ENCODE assay signal across 18 cellular contexts in the genomic region with DNA sequence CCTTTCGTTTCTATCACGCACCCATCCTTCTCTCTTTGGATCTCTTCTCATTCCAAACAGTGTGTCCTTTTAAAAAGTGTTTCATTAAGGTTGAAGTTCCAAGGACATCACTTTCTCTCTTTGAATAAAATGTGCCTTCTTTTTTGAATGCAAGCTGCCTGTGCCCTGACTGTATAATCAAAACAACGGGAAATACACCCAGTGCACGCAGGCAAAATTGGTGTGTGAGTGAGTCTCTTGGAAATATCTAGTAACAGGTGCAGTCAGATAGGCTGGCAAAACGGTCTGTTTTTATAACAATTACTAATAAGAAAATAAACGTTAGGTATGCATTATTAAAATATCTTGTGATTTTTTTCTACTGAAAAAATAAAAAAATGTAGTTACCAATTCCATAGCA.
DNase-seq lines count a peak whose midpoint lies in the region; ATAC-seq and TF ChIP-seq lines count a peak whose summit lies in the region.
"Had no signal": no experiment of that assay in that cellular context is flagged by ENCODE, and none has a peak within 500 bp of the region (broad histone marks: within the 10 kb centered on the region; RNA-seq: fewer than 3 reads in every experiment).

No MANE protein-coding gene starts in this region.

- peak overlapping the region; percentile 74 for H3K27ac ChIP-seq in SK-N-MC
- H3K27ac ChIP-seq in uterus, result no peak overlapping the region
- H3K27ac ChIP-seq: colonic mucosa, prostate gland, thyroid gland had no signal

- H3K36me3 Mint-ChIP-seq in stimulated activated memory B cell treated with anti-CD40 and anti-IgM and Interleukin-4, amounts not matched to agents 10 μg/mL and 1 μg/mL and 100 μg/mL, for 72 hours, result no peaks in the 10 kb centered on the region
- H3K36me3 Mint-ChIP-seq: CD8-positive, alpha-beta memory T cell had no signal

- peak overlapping the region; percentile 73 for H3K4me3 ChIP-seq in SK-N-MC
- peak overlapping the region; percentile 35 to 53 for H3K4me3 ChIP-seq in foreskin fibroblast (ENCODE audit: low read depth in 1 of 2, low read length in 2 of 2)
- no peak overlapping the region for H3K4me3 ChIP-seq in uterus
- H3K4me3 ChIP-seq: colonic mucosa, prostate gland, thyroid gland had no signal

- H3K27me3 Mint-ChIP-seq in stimulated activated memory B cell treated with anti-CD40 and anti-IgM and Interleukin-4, amounts not matched to agents 10 μg/mL and 1 μg/mL and 100 μg/mL, for 72 hours, result peaks cover 17% of the 10 kb centered on the region
- H3K27me3 Mint-ChIP-seq: activated naive CD8-positive, alpha-beta T cell treated with anti-CD3 and anti-CD28 coated beads, Interleukin-2, amount 50 U/mL, for 24 hours had no signal

- TF ChIP-seq CTCF in foreskin fibroblast (IDR thresholded peaks at IDR 0.05; ENCODE audit: low read depth, low read length) (no peak), uterus (IDR thresholded peaks at IDR 0.05) (no peak)

- in situ Hi-C loops in G401 (cut with HindIII; ENCODE audit: low sequenced_read_pairs), result no loop called here

- no peaks in the 10 kb centered on the region for H3K9me3 ChIP-seq in SK-N-MC (ENCODE audit: low read depth, low read length)
- no peaks in the 10 kb centered on the region for H3K9me3 ChIP-seq in uterus
- H3K9me3 ChIP-seq: colonic mucosa, prostate gland, thyroid gland had no signal

- peak overlapping the region; percentile 42 for H3K4me3 Mint-ChIP-seq in stimulated activated memory B cell treated with anti-CD40 and anti-IgM and Interleukin-4, amounts not matched to agents 10 μg/mL and 1 μg/mL and 100 μg/mL, for 72 hours
- H3K4me3 Mint-ChIP-seq: activated naive CD8-positive, alpha-beta T cell treated with anti-CD3 and anti-CD28 coated beads, Interleukin-2, amount 50 U/mL, for 24 hours; activated T-cell treated with anti-CD3 and anti-CD28 coated beads, Interleukin-2, amount 50 U/mL, for 72 hours; CD8-positive, alpha-beta memory T cell had no signal

- H3K4me1 ChIP-seq in uterus, result no peaks in the 10 kb centered on the region
- H3K4me1 ChIP-seq: colonic mucosa, prostate gland, thyroid gland had no signal

- no peak for TF ChIP-seq POLR2A in uterus (IDR thresholded peaks at IDR 0.05)

- no peak overlapping the region for H3K27ac Mint-ChIP-seq in stimulated activated memory B cell treated with anti-CD40 and anti-IgM and Interleukin-4, amounts not matched to agents 10 μg/mL and 1 μg/mL and 100 μg/mL, for 72 hours
- H3K27ac Mint-ChIP-seq: activated naive CD8-positive, alpha-beta T cell treated with anti-CD3 and anti-CD28 coated beads, Interleukin-2, amount 50 U/mL, for 24 hours; activated T-cell treated with anti-CD3 and anti-CD28 coated beads, Interleukin-2, amount 50 U/mL, for 72 hours; CD8-positive, alpha-beta memory T cell had no signal

- no peaks in the 10 kb centered on the region for H3K27me3 ChIP-seq in uterus
- H3K27me3 ChIP-seq: colonic mucosa, thyroid gland had no signal

- H3K4me1 Mint-ChIP-seq in stimulated activated memory B cell treated with anti-CD40 and anti-IgM and Interleukin-4, amounts not matched to agents 10 μg/mL and 1 μg/mL and 100 μg/mL, for 72 hours, result no peaks in the 10 kb centered on the region
- H3K4me1 Mint-ChIP-seq: activated naive CD8-positive, alpha-beta T cell treated with anti-CD3 and anti-CD28 coated beads, Interleukin-2, amount 50 U/mL, for 24 hours; CD8-positive, alpha-beta memory T cell had no signal

- H3K9ac ChIP-seq in SK-N-MC (ENCODE audit: insufficient read length), result peak overlapping the region; percentile 2

- ATAC-seq in stimulated activated memory B cell treated with anti-CD40 and anti-IgM and Interleukin-4, amounts not matched to agents 10 μg/mL and 1 μg/mL and 100 μg/mL, for 72 hours, result no peak
- ATAC-seq: activated naive CD8-positive, alpha-beta T cell treated with anti-CD3 and anti-CD28 coated beads, Interleukin-2, amount 50 U/mL, for 24 hours; activated T-cell treated with anti-CD3 and anti-CD28 coated beads, Interleukin-2, amount 50 U/mL, for 72 hours; left colon had no signal

- DNase-seq in G401 (ENCODE audit: low spot score) (peak; percentile 19), SK-N-MC (ENCODE audit: low read depth, low spot score) (no peak), foreskin fibroblast (no peak), germinal center (ENCODE audit: low spot score) (no peak), uterus (no peak), dedifferentiated amniotic fluid mesenchymal stem cell (ENCODE audit: extremely low spot score) (no peak)
- DNase-seq: activated CD4-positive, alpha-beta T cell treated with anti-CD3 and anti-CD28 coated beads, Interleukin-2, amount 50 U/mL, for 1 hour; activated naive CD8-positive, alpha-beta T cell treated with anti-CD3 and anti-CD28 coated beads, Interleukin-2, amount 50 U/mL, for 24 hours; activated T-cell treated with anti-CD3 and anti-CD28 coated beads, Interleukin-2, amount 50 U/mL, for 72 hours; CD8-positive, alpha-beta memory T cell; colonic mucosa; erythroblast; left colon; NCI-H446 treated with DMSO at 0.1 percent for 48 hours; OCI-M1; thyroid gland had no signal

- no peaks in the 10 kb centered on the region for H3K36me3 ChIP-seq in SK-N-MC (ENCODE audit: insufficient read depth, low read length)
- no peaks in the 10 kb centered on the region for H3K36me3 ChIP-seq in uterus
- H3K36me3 ChIP-seq: colonic mucosa, prostate gland, thyroid gland had no signal

- H3K9me3 Mint-ChIP-seq in stimulated activated memory B cell treated with anti-CD40 and anti-IgM and Interleukin-4, amounts not matched to agents 10 μg/mL and 1 μg/mL and 100 μg/mL, for 72 hours, result no peaks in the 10 kb centered on the region

- intact Hi-C loops in uterus (cut with DNase I; ENCODE audit: low total_unique reads), result no loop called here

Comparison
In these comparisons a context has a peak if more than half of its experiments do, and no peak if none do; other contexts are left out.
1. H3K4me3 ChIP-seq: peak in SK-N-MC (single experiment) and foreskin fibroblast (2 of 2); none in uterus (0 of 2).